Comparison of ENCODE assay signal across 15 cellular contexts in genomic region chr21:35399706-35400105, GRCh38.
DNase-seq lines count a peak whose midpoint lies in the region; ATAC-seq and TF ChIP-seq lines count a peak whose summit lies in the region.
"Had no signal": no experiment of that assay in that cellular context is flagged by ENCODE, and none has a peak within 500 bp of the region (broad histone marks: within the 10 kb centered on the region; RNA-seq: fewer than 3 reads in every experiment).

No MANE protein-coding gene starts in this region.

- no peak overlapping the region for H3K4me3 Mint-ChIP-seq in activated CD8-positive, alpha-beta memory T cell treated with anti-CD3 and anti-CD28 coated beads, Interleukin-2, amount 10 ng/mL, durations not matched to agents 7 days and 5 days
- no peak overlapping the region for H3K4me3 Mint-ChIP-seq in activated T-helper 1 cell treated with anti-CD3 and anti-CD28 coated beads, Interleukin-12 subunit alpha, Interleukin-12 subunit beta, Interleukin-2, Interleukin-4 antibody, amounts not matched to agents 30 ng/mL and 10 ng/mL and 1 ng/mL, durations not matched to agents 14 hours and 24 hours and 36 hours
- H3K4me3 Mint-ChIP-seq: activated CD4-positive, alpha-beta T cell treated with anti-CD3 and anti-CD28 coated beads, Interleukin-2, amount 10 ng/mL, durations not matched to agents 7 days and 5 days; endodermal cell; mesothelial cell of epicardium had no signal

- H3K79me2 ChIP-seq in OCI-LY1 (ENCODE audit: insufficient read depth, low read length) (no peaks in the 10 kb centered on the region), mammary epithelial cell (ENCODE audit: insufficient read depth, low read length) (no peaks in the 10 kb centered on the region)

- no peak overlapping the region for H3K27ac Mint-ChIP-seq in activated CD8-positive, alpha-beta memory T cell treated with anti-CD3 and anti-CD28 coated beads, Interleukin-2, amount 10 ng/mL, durations not matched to agents 7 days and 5 days
- H3K27ac Mint-ChIP-seq in activated T-helper 1 cell treated with anti-CD3 and anti-CD28 coated beads, Interleukin-12 subunit alpha, Interleukin-12 subunit beta, Interleukin-2, Interleukin-4 antibody, amounts not matched to agents 30 ng/mL and 10 ng/mL and 1 ng/mL, durations not matched to agents 14 hours and 24 hours and 36 hours = no peak overlapping the region
- H3K27ac Mint-ChIP-seq: activated CD4-positive, alpha-beta T cell treated with anti-CD3 and anti-CD28 coated beads, Interleukin-2, amount 10 ng/mL, durations not matched to agents 7 days and 5 days; endodermal cell had no signal

- peaks cover 18% of the 10 kb centered on the region for H3K4me1 Mint-ChIP-seq in activated CD8-positive, alpha-beta memory T cell treated with anti-CD3 and anti-CD28 coated beads, Interleukin-2, amount 10 ng/mL, durations not matched to agents 7 days and 5 days
- H3K4me1 Mint-ChIP-seq in activated T-helper 1 cell treated with anti-CD3 and anti-CD28 coated beads, Interleukin-12 subunit alpha, Interleukin-12 subunit beta, Interleukin-2, Interleukin-4 antibody, amounts not matched to agents 30 ng/mL and 10 ng/mL and 1 ng/mL, durations not matched to agents 14 hours and 24 hours and 36 hours (ENCODE audit: low read depth) = peaks cover 23% of the 10 kb centered on the region

- H3K27me3 Mint-ChIP-seq in activated CD8-positive, alpha-beta memory T cell treated with anti-CD3 and anti-CD28 coated beads, Interleukin-2, amount 10 ng/mL, durations not matched to agents 7 days and 5 days = peaks cover 29% of the 10 kb centered on the region
- no peaks in the 10 kb centered on the region for H3K27me3 Mint-ChIP-seq in activated T-helper 1 cell treated with anti-CD3 and anti-CD28 coated beads, Interleukin-12 subunit alpha, Interleukin-12 subunit beta, Interleukin-2, Interleukin-4 antibody, amounts not matched to agents 30 ng/mL and 10 ng/mL and 1 ng/mL, durations not matched to agents 14 hours and 24 hours and 36 hours (ENCODE audit: insufficient read depth)
- H3K27me3 Mint-ChIP-seq: activated CD4-positive, alpha-beta T cell treated with anti-CD3 and anti-CD28 coated beads, Interleukin-2, amount 10 ng/mL, durations not matched to agents 7 days and 5 days had no signal

- H3K36me3 ChIP-seq in OCI-LY1 (ENCODE audit: insufficient read depth, low read length) = no peaks in the 10 kb centered on the region
- H3K36me3 ChIP-seq in mammary epithelial cell (ENCODE audit: insufficient read depth, low read length) = no peaks in the 10 kb centered on the region
- H3K36me3 ChIP-seq: sigmoid colon, thoracic aorta had no signal

- H4K20me1 ChIP-seq in OCI-LY1 (ENCODE audit: insufficient read depth, low read length) (no peaks in the 10 kb centered on the region), mammary epithelial cell (ENCODE audit: insufficient read depth, low read length) (no peaks in the 10 kb centered on the region)

- H3K27me3 ChIP-seq in OCI-LY1 (ENCODE audit: insufficient read depth, low read length) (no peaks in the 10 kb centered on the region), mammary epithelial cell (ENCODE audit: insufficient read depth, low read length) (no peaks in the 10 kb centered on the region)
- H3K27me3 ChIP-seq: sigmoid colon had no signal

- H3K4me3 ChIP-seq in OCI-LY1 (ENCODE audit: low read depth, low read length, poor library complexity, severe bottlenecking) (peak overlapping the region; percentile 18), mammary epithelial cell (replicated peaks in 1 of 3; ENCODE audit: insufficient read depth in 1 of 3, low read depth in 2 of 3, low read length in 3 of 3) (no peak overlapping the region)
- H3K4me3 ChIP-seq: sigmoid colon had no signal

- H2AFZ ChIP-seq in OCI-LY1 (ENCODE audit: low read length) = peak overlapping the region; percentile 44; the same call in 1 of the 2 replicates
- peak overlapping the region; percentile 27 for H2AFZ ChIP-seq in mammary epithelial cell (ENCODE audit: low read depth, low read length)

- intact Hi-C loops in mammary epithelial cell (cut with micrococcal nuclease) = loop anchor here (1.0 to 5.0 kb wide), 12 partner anchors 25 to 707 kb away; no protein-coding TSS in a partner anchor
- intact Hi-C loops in activated T-helper 1 cell treated with anti-CD3 and anti-CD28 coated beads, Interleukin-12 subunit alpha, Interleukin-12 subunit beta, Interleukin-2, Interleukin-4 antibody, amounts not matched to agents 30 ng/mL and 10 ng/mL and 1 ng/mL, durations not matched to agents 14 hours and 24 hours and 36 hours (cut with micrococcal nuclease) = loop anchor here (1.0 to 5.0 kb wide), 11 partner anchors 57 to 706 kb away; no protein-coding TSS in a partner anchor

- no peak for ATAC-seq in activated CD8-positive, alpha-beta memory T cell treated with anti-CD3 and anti-CD28 coated beads, Interleukin-2, amount 10 ng/mL, durations not matched to agents 7 days and 5 days
- ATAC-seq in HG03095 (IDR thresholded peaks at IDR 0.05; ENCODE audit: unreplicated experiment) = no peak

- H3K4me2 ChIP-seq in OCI-LY1 (ENCODE audit: low read length) (peak overlapping the region; percentile 57), mammary epithelial cell (ENCODE audit: insufficient read depth, low read depth, low read length) (peak overlapping the region; percentile 61)

- H3K9me2 ChIP-seq in OCI-LY1 (ENCODE audit: low read depth, low read length) = no peaks in the 10 kb centered on the region

- in situ Hi-C loops in mammary epithelial cell (cut with MboI; ENCODE audit: low sequenced_read_pairs in 2 of 2) = loop anchor here (5.0 to 25.0 kb wide), 8 partner anchors 213 to 712 kb away; no protein-coding TSS in a partner anchor

- H3K27ac ChIP-seq in OCI-LY1 (ENCODE audit: low read depth, low read length, poor library complexity, severe bottlenecking) (peak overlapping the region; percentile 53), mammary epithelial cell (ENCODE audit: insufficient read depth, low read depth, low read length) (peak overlapping the region; percentile 80)
- H3K27ac ChIP-seq: sigmoid colon, thoracic aorta had no signal

- H3K9ac ChIP-seq in OCI-LY1 (ENCODE audit: low read length) (peak overlapping the region; percentile 36), mammary epithelial cell (ENCODE audit: insufficient read depth, low read length) (peak overlapping the region; percentile 45)

- H3K9me3 ChIP-seq in OCI-LY1 (ENCODE audit: low read length) (no peaks in the 10 kb centered on the region), mammary epithelial cell (replicated peaks; ENCODE audit: insufficient read depth, low read length) (no peaks in the 10 kb centered on the region)
- H3K9me3 ChIP-seq: sigmoid colon, thoracic aorta had no signal

- CTCF ChIA-PET in mammary epithelial cell (lab: Charles Lee; ENCODE audit: low non-redundant PET) = interaction anchor here (0.6 to 0.7 kb wide), 4 partner anchors 273 to 521 kb away, joined by 3 to 5 read pairs (median 4); no protein-coding TSS in a partner anchor
- CTCF ChIA-PET in activated CD8-positive, alpha-beta memory T cell treated with anti-CD3 and anti-CD28 coated beads, Interleukin-2, amount 10 ng/mL, durations not matched to agents 7 days and 5 days (lab: Charles Lee) = interaction anchor here (0.6 to 4.0 kb wide), 18 partner anchors 17 to 706 kb away, joined by 3 to 30 read pairs (median 4); partner anchors contain the start of gene RUNX1

- DNase-seq in A172 (ENCODE audit: low spot score) (peak; percentile 32), CD1c-positive myeloid dendritic cell (ENCODE audit: extremely low spot score) (peak; percentile 3), mammary epithelial cell (no peak), DMS153 treated with DMSO at 0.1 percent for 48 hours (lab: John Stamatoyannopoulos, UW; ENCODE audit: unreplicated experiment) (no peak)
- DNase-seq in activated CD8-positive, alpha-beta memory T cell treated with anti-CD3 and anti-CD28 coated beads, Interleukin-2, amount 10 ng/mL, durations not matched to agents 7 days and 5 days = no peak
- no peak for DNase-seq in activated T-helper 1 cell treated with anti-CD3 and anti-CD28 coated beads, Interleukin-12 subunit alpha, Interleukin-12 subunit beta, Interleukin-2, Interleukin-4 antibody, amounts not matched to agents 30 ng/mL and 10 ng/mL and 1 ng/mL, durations not matched to agents 14 hours and 24 hours and 36 hours (ENCODE audit: low spot score)
- DNase-seq: sigmoid colon; stimulated activated CD4-positive, alpha-beta T cell treated with anti-CD3 and anti-CD28 coated beads, Interleukin-4, amount 100 ng/mL, for 1 hour; T1000 had no signal

- H3K9me3 Mint-ChIP-seq in activated CD8-positive, alpha-beta memory T cell treated with anti-CD3 and anti-CD28 coated beads, Interleukin-2, amount 10 ng/mL, durations not matched to agents 7 days and 5 days (ENCODE audit: low read depth) = no peaks in the 10 kb centered on the region
- H3K9me3 Mint-ChIP-seq in activated T-helper 1 cell treated with anti-CD3 and anti-CD28 coated beads, Interleukin-12 subunit alpha, Interleukin-12 subunit beta, Interleukin-2, Interleukin-4 antibody, amounts not matched to agents 30 ng/mL and 10 ng/mL and 1 ng/mL, durations not matched to agents 14 hours and 24 hours and 36 hours = no peaks in the 10 kb centered on the region
- H3K9me3 Mint-ChIP-seq: endodermal cell, mesothelial cell of epicardium had no signal

- no peak for TF ChIP-seq CTCF in OCI-LY1 (IDR thresholded peaks at IDR 0.05; ENCODE audit: low read length)
- TF ChIP-seq CTCF in mammary epithelial cell (conservative IDR thresholded peaks at IDR 0.05 in 1 of 2, IDR thresholded peaks at IDR 0.05 in 1 of 2; ENCODE audit: extremely low read depth in 1 of 2, insufficient read depth in 1 of 2, low read depth in 1 of 2, low read length in 2 of 2) = no peak

- dilution Hi-C loops in mammary epithelial cell (cut with HindIII; ENCODE audit: low sequenced_read_pairs) = loop anchor here (5.0 to 25.0 kb wide), 2 partner anchors 122 to 438 kb away; no protein-coding TSS in a partner anchor

- H3K4me1 ChIP-seq in OCI-LY1 (ENCODE audit: insufficient read depth, low read length, severe bottlenecking) (peaks cover 25% of the 10 kb centered on the region), mammary epithelial cell (ENCODE audit: insufficient read depth, low read length) (peaks cover 41% of the 10 kb centered on the region)

- BruUV-seq in mammary epithelial cell (replicated peaks; lab: Mats Ljungman, UMichigan) = no TSS peak

- 65% methylated on average over 5 of the region's 5 CpGs for WGBS in mammary epithelial cell (ENCODE audit: low coverage, missing lambda C conversion rate)

- no peaks in the 10 kb centered on the region for H3F3A ChIP-seq in OCI-LY1 (ENCODE audit: insufficient read depth, low read length)

- no peaks in the 10 kb centered on the region for H3K36me3 Mint-ChIP-seq in activated CD8-positive, alpha-beta memory T cell treated with anti-CD3 and anti-CD28 coated beads, Interleukin-2, amount 10 ng/mL, durations not matched to agents 7 days and 5 days
- H3K36me3 Mint-ChIP-seq in activated T-helper 1 cell treated with anti-CD3 and anti-CD28 coated beads, Interleukin-12 subunit alpha, Interleukin-12 subunit beta, Interleukin-2, Interleukin-4 antibody, amounts not matched to agents 30 ng/mL and 10 ng/mL and 1 ng/mL, durations not matched to agents 14 hours and 24 hours and 36 hours (ENCODE audit: low read depth) = no peaks in the 10 kb centered on the region
- H3K36me3 Mint-ChIP-seq: mesothelial cell of epicardium had no signal

Comparison
In these comparisons a context has a peak if more than half of its experiments do, and no peak if none do; other contexts are left out.
1. DNase-seq: peak in A172 (single experiment) and CD1c-positive myeloid dendritic cell (single experiment); none in mammary epithelial cell (single experiment), activated CD8-positive, alpha-beta memory T cell treated with anti-CD3 and anti-CD28 coated beads, Interleukin-2, amount 10 ng/mL, durations not matched to agents 7 days and 5 days (single experiment), DMS153 treated with DMSO at 0.1 percent for 48 hours (single experiment) and activated T-helper 1 cell treated with anti-CD3 and anti-CD28 coated beads, Interleukin-12 subunit alpha, Interleukin-12 subunit beta, Interleukin-2, Interleukin-4 antibody, amounts not matched to agents 30 ng/mL and 10 ng/mL and 1 ng/mL, durations not matched to agents 14 hours and 24 hours and 36 hours (single experiment).